Comparison of ENCODE assay signal across 1 cellular context in the genomic region with DNA sequence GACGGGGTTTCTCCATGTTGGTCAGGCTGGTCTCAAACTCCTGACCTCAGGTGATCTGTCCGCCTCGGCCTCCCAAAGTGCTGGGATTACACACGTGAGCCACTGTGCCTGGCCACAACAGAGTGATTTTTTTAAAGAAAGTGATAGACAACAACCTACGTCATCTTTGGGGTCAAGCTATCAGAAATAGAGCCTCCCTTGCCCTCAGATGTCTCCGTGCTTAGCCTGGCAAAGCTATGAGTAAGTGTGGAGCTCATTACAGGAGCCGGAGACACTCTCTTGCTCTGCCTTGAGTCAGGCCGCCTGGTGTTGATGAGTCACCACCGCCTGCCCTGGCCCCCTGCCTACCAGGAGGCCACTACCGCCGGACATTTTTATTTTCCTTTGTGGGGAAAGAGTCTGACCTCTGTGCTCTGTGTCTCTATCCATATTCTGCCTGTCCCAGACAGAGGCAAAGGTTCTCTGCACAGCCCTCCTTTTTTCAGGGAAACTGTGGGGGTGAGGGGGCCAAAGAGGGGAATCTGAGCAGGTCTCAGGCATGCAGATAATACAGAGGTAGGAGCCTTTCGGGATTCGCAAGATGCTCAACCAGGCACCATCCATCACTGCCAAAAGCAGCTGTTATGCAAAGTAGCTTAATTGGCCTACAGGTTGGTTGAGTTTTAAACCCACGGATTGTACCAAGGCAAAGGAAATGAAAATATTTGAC.
TF ChIP-seq lines count a peak whose summit lies in the region.

No MANE protein-coding gene starts in this region.

TF ChIP-seq in K562, 482 proteins besides CTCF, POLR2A, EP300 and RAD21 (continued from another document and continues in another):
- TF ChIP-seq, protein P1, sequence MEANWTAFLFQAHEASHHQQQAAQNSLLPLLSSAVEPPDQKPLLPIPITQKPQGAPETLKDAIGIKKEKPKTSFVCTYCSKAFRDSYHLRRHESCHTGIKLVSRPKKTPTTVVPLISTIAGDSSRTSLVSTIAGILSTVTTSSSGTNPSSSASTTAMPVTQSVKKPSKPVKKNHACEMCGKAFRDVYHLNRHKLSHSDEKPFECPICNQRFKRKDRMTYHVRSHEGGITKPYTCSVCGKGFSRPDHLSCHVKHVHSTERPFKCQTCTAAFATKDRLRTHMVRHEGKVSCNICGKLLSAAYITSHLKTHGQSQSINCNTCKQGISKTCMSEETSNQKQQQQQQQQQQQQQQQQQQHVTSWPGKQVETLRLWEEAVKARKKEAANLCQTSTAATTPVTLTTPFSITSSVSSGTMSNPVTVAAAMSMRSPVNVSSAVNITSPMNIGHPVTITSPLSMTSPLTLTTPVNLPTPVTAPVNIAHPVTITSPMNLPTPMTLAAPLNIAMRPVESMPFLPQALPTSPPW (CRISPR knock-in tag; IDR thresholded peaks at IDR 0.05) = peak; percentile 53
- no peak for TF ChIP-seq SREBF1 (IDR thresholded peaks at IDR 0.05; ENCODE audit: borderline replicate concordance, low read depth, low read length)
- 0 out of 2 replicates have a peak, but pooled peaks have one; percentile 19 for TF ChIP-seq POLR2AphosphoS5 (IDR thresholded peaks at IDR 0.05; ENCODE audit: control insufficient read depth, insufficient read depth, low read depth, low read length)
- TF ChIP-seq ADNP (tag; IDR thresholded peaks at IDR 0.05) = no peak
- TF ChIP-seq, protein P2, sequence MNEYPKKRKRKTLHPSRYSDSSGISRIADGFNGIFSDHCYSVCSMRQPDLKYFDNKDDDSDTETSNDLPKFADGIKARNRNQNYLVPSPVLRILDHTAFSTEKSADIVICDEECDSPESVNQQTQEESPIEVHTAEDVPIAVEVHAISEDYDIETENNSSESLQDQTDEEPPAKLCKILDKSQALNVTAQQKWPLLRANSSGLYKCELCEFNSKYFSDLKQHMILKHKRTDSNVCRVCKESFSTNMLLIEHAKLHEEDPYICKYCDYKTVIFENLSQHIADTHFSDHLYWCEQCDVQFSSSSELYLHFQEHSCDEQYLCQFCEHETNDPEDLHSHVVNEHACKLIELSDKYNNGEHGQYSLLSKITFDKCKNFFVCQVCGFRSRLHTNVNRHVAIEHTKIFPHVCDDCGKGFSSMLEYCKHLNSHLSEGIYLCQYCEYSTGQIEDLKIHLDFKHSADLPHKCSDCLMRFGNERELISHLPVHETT (CRISPR knock-in tag; conservative IDR thresholded peaks at IDR 0.05 in 1 of 2, IDR thresholded peaks at IDR 0.05 in 1 of 2) = peak in 1 of 2 experiments; percentile 82; a peak in 1 of 4 replicates
- no peak for TF ChIP-seq NELFE (IDR thresholded peaks at IDR 0.05; ENCODE audit: insufficient read depth, insufficient read length)
- TF ChIP-seq RCOR1 (IDR thresholded peaks at IDR 0.05; ENCODE audit: borderline replicate concordance in 1 of 2, low read depth in 2 of 2, low read length in 2 of 2) = 0 out of 4 replicates have a peak, but pooled peaks of 1 of the 2 experiments have one; percentile 21
- TF ChIP-seq JUNB (CRISPR knock-in tag; conservative IDR thresholded peaks at IDR 0.05) = peak; percentile 94
- TF ChIP-seq EHMT2 (IDR thresholded peaks at IDR 0.05) = no peak
- TF ChIP-seq ESRRA (IDR thresholded peaks at IDR 0.05; ENCODE audit: borderline replicate concordance, low read depth) = no peak; the same call in 1 of the 2 replicates
- 0 out of 2 replicates have a peak, but pooled peaks have one; percentile 11 for TF ChIP-seq BHLHE40 (IDR thresholded peaks at IDR 0.05; ENCODE audit: low read length)
- no peak; the same call in 1 of the 2 replicates for TF ChIP-seq NR4A1 (CRISPR knock-in tag; IDR thresholded peaks at IDR 0.05)
- TF ChIP-seq NR4A1 (tag; IDR thresholded peaks at IDR 0.05) = peak; percentile 78
- TF ChIP-seq, protein P3, sequence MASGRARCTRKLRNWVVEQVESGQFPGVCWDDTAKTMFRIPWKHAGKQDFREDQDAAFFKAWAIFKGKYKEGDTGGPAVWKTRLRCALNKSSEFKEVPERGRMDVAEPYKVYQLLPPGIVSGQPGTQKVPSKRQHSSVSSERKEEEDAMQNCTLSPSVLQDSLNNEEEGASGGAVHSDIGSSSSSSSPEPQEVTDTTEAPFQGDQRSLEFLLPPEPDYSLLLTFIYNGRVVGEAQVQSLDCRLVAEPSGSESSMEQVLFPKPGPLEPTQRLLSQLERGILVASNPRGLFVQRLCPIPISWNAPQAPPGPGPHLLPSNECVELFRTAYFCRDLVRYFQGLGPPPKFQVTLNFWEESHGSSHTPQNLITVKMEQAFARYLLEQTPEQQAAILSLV (tag; IDR thresholded peaks at IDR 0.05) = peak; percentile 54; the same call in 1 of the 2 replicates
- TF ChIP-seq, protein P4, sequence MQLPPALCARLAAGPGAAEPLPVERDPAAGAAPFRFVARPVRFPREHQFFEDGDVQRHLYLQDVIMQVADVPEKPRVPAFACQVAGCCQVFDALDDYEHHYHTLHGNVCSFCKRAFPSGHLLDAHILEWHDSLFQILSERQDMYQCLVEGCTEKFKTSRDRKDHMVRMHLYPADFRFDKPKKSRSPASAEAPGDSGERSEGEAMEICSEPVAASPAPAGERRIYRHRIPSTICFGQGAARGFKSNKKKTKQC (CRISPR knock-in tag; IDR thresholded peaks at IDR 0.05) = no peak
- no peak for TF ChIP-seq MAFF (IDR thresholded peaks at IDR 0.05; ENCODE audit: low read length)
- no peak for TF ChIP-seq COPS2 (conservative IDR thresholded peaks at IDR 0.05)
- TF ChIP-seq, protein P5, sequence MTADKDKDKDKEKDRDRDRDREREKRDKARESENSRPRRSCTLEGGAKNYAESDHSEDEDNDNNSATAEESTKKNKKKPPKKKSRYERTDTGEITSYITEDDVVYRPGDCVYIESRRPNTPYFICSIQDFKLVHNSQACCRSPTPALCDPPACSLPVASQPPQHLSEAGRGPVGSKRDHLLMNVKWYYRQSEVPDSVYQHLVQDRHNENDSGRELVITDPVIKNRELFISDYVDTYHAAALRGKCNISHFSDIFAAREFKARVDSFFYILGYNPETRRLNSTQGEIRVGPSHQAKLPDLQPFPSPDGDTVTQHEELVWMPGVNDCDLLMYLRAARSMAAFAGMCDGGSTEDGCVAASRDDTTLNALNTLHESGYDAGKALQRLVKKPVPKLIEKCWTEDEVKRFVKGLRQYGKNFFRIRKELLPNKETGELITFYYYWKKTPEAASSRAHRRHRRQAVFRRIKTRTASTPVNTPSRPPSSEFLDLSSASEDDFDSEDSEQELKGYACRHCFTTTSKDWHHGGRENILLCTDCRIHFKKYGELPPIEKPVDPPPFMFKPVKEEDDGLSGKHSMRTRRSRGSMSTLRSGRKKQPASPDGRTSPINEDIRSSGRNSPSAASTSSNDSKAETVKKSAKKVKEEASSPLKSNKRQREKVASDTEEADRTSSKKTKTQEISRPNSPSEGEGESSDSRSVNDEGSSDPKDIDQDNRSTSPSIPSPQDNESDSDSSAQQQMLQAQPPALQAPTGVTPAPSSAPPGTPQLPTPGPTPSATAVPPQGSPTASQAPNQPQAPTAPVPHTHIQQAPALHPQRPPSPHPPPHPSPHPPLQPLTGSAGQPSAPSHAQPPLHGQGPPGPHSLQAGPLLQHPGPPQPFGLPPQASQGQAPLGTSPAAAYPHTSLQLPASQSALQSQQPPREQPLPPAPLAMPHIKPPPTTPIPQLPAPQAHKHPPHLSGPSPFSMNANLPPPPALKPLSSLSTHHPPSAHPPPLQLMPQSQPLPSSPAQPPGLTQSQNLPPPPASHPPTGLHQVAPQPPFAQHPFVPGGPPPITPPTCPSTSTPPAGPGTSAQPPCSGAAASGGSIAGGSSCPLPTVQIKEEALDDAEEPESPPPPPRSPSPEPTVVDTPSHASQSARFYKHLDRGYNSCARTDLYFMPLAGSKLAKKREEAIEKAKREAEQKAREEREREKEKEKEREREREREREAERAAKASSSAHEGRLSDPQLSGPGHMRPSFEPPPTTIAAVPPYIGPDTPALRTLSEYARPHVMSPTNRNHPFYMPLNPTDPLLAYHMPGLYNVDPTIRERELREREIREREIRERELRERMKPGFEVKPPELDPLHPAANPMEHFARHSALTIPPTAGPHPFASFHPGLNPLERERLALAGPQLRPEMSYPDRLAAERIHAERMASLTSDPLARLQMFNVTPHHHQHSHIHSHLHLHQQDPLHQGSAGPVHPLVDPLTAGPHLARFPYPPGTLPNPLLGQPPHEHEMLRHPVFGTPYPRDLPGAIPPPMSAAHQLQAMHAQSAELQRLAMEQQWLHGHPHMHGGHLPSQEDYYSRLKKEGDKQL (CRISPR knock-in tag; IDR thresholded peaks at IDR 0.05; ENCODE audit: borderline replicate concordance) = no peak
- TF ChIP-seq CHCHD3 (CRISPR knock-in tag; IDR thresholded peaks at IDR 0.05) = no peak
- peak; percentile 17 for TF ChIP-seq TBP (optimal IDR thresholded peaks at IDR 0.05; ENCODE audit: low read depth, low read length)
- TF ChIP-seq ZNF764 (CRISPR knock-in tag; IDR thresholded peaks at IDR 0.05; ENCODE audit: low read depth) = peak; percentile 77; the same call in 1 of the 2 replicates
- TF ChIP-seq, protein P6, sequence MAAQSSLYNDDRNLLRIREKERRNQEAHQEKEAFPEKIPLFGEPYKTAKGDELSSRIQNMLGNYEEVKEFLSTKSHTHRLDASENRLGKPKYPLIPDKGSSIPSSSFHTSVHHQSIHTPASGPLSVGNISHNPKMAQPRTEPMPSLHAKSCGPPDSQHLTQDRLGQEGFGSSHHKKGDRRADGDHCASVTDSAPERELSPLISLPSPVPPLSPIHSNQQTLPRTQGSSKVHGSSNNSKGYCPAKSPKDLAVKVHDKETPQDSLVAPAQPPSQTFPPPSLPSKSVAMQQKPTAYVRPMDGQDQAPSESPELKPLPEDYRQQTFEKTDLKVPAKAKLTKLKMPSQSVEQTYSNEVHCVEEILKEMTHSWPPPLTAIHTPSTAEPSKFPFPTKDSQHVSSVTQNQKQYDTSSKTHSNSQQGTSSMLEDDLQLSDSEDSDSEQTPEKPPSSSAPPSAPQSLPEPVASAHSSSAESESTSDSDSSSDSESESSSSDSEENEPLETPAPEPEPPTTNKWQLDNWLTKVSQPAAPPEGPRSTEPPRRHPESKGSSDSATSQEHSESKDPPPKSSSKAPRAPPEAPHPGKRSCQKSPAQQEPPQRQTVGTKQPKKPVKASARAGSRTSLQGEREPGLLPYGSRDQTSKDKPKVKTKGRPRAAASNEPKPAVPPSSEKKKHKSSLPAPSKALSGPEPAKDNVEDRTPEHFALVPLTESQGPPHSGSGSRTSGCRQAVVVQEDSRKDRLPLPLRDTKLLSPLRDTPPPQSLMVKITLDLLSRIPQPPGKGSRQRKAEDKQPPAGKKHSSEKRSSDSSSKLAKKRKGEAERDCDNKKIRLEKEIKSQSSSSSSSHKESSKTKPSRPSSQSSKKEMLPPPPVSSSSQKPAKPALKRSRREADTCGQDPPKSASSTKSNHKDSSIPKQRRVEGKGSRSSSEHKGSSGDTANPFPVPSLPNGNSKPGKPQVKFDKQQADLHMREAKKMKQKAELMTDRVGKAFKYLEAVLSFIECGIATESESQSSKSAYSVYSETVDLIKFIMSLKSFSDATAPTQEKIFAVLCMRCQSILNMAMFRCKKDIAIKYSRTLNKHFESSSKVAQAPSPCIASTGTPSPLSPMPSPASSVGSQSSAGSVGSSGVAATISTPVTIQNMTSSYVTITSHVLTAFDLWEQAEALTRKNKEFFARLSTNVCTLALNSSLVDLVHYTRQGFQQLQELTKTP (IDR thresholded peaks at IDR 0.05; ENCODE audit: low read depth in 1 of 2, partially characterized antibody in 2 of 2) = peak in 1 of 2 experiments; percentile 43
- TF ChIP-seq ZNF830 (CRISPR knock-in tag; IDR thresholded peaks at IDR 0.05) = no peak
- no peak for TF ChIP-seq PCBP2 (IDR thresholded peaks at IDR 0.05; ENCODE audit: low read depth, low read length, poor library complexity, severe bottlenecking)
- TF ChIP-seq HDAC3 (IDR thresholded peaks at IDR 0.05; ENCODE audit: borderline replicate concordance, partially characterized antibody) = no peak
- TF ChIP-seq ZNF354B (CRISPR knock-in tag; IDR thresholded peaks at IDR 0.05) = no peak
- no peak for TF ChIP-seq FOXJ2 (tag; IDR thresholded peaks at IDR 0.05)
- TF ChIP-seq, protein P7, sequence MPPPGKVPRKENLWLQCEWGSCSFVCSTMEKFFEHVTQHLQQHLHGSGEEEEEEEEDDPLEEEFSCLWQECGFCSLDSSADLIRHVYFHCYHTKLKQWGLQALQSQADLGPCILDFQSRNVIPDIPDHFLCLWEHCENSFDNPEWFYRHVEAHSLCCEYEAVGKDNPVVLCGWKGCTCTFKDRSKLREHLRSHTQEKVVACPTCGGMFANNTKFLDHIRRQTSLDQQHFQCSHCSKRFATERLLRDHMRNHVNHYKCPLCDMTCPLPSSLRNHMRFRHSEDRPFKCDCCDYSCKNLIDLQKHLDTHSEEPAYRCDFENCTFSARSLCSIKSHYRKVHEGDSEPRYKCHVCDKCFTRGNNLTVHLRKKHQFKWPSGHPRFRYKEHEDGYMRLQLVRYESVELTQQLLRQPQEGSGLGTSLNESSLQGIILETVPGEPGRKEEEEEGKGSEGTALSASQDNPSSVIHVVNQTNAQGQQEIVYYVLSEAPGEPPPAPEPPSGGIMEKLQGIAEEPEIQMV (tag; conservative IDR thresholded peaks at IDR 0.05; ENCODE audit: low read depth) = no peak; the same call in 1 of the 2 replicates
- TF ChIP-seq DIDO1 (tag; IDR thresholded peaks at IDR 0.05; ENCODE audit: low read depth) = no peak
- TF ChIP-seq, protein P8, sequence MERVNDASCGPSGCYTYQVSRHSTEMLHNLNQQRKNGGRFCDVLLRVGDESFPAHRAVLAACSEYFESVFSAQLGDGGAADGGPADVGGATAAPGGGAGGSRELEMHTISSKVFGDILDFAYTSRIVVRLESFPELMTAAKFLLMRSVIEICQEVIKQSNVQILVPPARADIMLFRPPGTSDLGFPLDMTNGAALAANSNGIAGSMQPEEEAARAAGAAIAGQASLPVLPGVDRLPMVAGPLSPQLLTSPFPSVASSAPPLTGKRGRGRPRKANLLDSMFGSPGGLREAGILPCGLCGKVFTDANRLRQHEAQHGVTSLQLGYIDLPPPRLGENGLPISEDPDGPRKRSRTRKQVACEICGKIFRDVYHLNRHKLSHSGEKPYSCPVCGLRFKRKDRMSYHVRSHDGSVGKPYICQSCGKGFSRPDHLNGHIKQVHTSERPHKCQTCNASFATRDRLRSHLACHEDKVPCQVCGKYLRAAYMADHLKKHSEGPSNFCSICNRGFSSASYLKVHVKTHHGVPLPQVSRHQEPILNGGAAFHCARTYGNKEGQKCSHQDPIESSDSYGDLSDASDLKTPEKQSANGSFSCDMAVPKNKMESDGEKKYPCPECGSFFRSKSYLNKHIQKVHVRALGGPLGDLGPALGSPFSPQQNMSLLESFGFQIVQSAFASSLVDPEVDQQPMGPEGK (CRISPR knock-in tag; IDR thresholded peaks at IDR 0.05; ENCODE audit: borderline replicate concordance) = no peak
- peak; percentile 55 for TF ChIP-seq C11orf30 (IDR thresholded peaks at IDR 0.05; ENCODE audit: low read depth)
- TF ChIP-seq HNRNPK (IDR thresholded peaks at IDR 0.05; ENCODE audit: low read depth, low read length, poor library complexity, severe bottlenecking) = no peak
- TF ChIP-seq ZNF57 (CRISPR knock-in tag; IDR thresholded peaks at IDR 0.05) = no peak
- TF ChIP-seq DNMT1 (IDR thresholded peaks at IDR 0.05) = no peak
- TF ChIP-seq CHD1 (IDR thresholded peaks at IDR 0.05; ENCODE audit: low read length) = no peak
- no peak for TF ChIP-seq POU5F1 (IDR thresholded peaks at IDR 0.05; ENCODE audit: borderline replicate concordance, low read depth, low read length, partially characterized antibody)
